ENCODE assay signal across 8 cellular contexts in the genomic region with DNA sequence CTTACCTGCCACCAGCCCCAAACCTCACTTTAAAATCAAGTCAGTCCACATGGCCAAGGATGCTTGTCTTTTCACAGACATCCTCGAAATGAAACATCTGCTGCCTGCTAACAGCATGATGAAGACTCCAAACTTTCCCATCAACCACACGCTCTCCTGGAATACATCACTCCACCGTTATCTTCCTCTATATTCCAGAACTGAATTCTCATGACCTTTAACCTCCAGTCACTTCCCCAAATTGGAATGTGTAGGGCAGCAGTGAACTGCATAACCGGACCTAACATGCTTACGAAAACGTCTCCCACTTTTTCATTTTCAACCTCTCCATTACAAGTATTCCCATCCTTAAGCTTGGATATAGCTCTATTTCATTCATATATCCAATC. TPM values are rescaled to one million over a fixed set of nuclear protein-coding genes. Genes with fewer than 3 reads are reported as not detected.
DNase-seq lines count a peak whose midpoint lies in the region; ATAC-seq, FAIRE-seq and TF ChIP-seq lines count a peak whose summit lies in the region.

No MANE protein-coding gene starts in this region.

- no peaks in the 10 kb centered on the region for H4K20me1 ChIP-seq in endothelial cell of umbilical vein (replicated peaks; ENCODE audit: control insufficient read depth, extremely low read depth, insufficient read depth, low read length)

- no peak overlapping the region for H3K27ac ChIP-seq in Panc1 (ENCODE audit: low read length)
- H3K27ac ChIP-seq in endothelial cell of umbilical vein (ENCODE audit: insufficient read depth, low read depth, low read length) = no peak overlapping the region

- H3K79me2 ChIP-seq in endothelial cell of umbilical vein (ENCODE audit: control insufficient read depth, insufficient read depth, low read length) = no peaks in the 10 kb centered on the region

- H3K4me2 ChIP-seq in endothelial cell of umbilical vein (ENCODE audit: insufficient read depth, low read length) = peak overlapping the region; percentile 78

- H2AFZ ChIP-seq in endothelial cell of umbilical vein (ENCODE audit: low read depth, low read length) = peak overlapping the region; percentile 54

- TF ChIP-seq POLR2A in endothelial cell of umbilical vein (IDR thresholded peaks at IDR 0.05; ENCODE audit: low read depth, low read length) (no peak), GM18505 (IDR thresholded peaks at IDR 0.05; ENCODE audit: borderline replicate concordance, extremely low read depth, insufficient read depth, insufficient read length) (no peak)

- H3K36me3 ChIP-seq in Panc1 (ENCODE audit: control insufficient read depth, insufficient read depth, low read length) (no peaks in the 10 kb centered on the region), endothelial cell of umbilical vein (ENCODE audit: control insufficient read depth in 2 of 2, extremely low read depth in 1 of 2, insufficient read depth in 2 of 2, low read length in 2 of 2) (no peaks in the 10 kb centered on the region)

- intact Hi-C loops in Panc1 (cut with micrococcal nuclease; ENCODE audit: unreplicated experiment) = no loop called here
- intact Hi-C loops in endothelial cell of umbilical vein (cut with micrococcal nuclease) = no loop called here

- no TSS peak for BruUV-seq in Panc1 (replicated peaks; lab: Mats Ljungman, UMichigan)
- no TSS peak for BruUV-seq in endothelial cell of umbilical vein (replicated peaks; lab: Mats Ljungman, UMichigan)

- no peaks in the 10 kb centered on the region for H3K9me1 ChIP-seq in endothelial cell of umbilical vein (replicated peaks; ENCODE audit: control insufficient read depth, extremely low read depth, insufficient read depth, low read length)

- no peak for ATAC-seq in Panc1
- no peak for ATAC-seq in GM18505 (IDR thresholded peaks at IDR 0.05; ENCODE audit: unreplicated experiment)
- no peak for ATAC-seq in HG03045 (IDR thresholded peaks at IDR 0.05; ENCODE audit: unreplicated experiment)
- ATAC-seq in GM19397 (IDR thresholded peaks at IDR 0.05; ENCODE audit: unreplicated experiment) = no peak

- in situ Hi-C loops in Panc1 (cut with HindIII; ENCODE audit: low pct_unique_long_range_greater_than_20kb, low sequenced_read_pairs) = no loop called here

- dilution Hi-C loops in endothelial cell of umbilical vein (cut with MboI; ENCODE audit: extremely low pct_ligation_motif_present, low sequenced_read_pairs) = no loop called here

- no peaks in the 10 kb centered on the region for H3K27me3 ChIP-seq in Panc1 (ENCODE audit: control insufficient read depth, insufficient read depth, low read length)
- peaks cover 0 to 6% of the 10 kb centered on the region in 2 experiments for H3K27me3 ChIP-seq in endothelial cell of umbilical vein (ENCODE audit: control insufficient read depth in 2 of 2, insufficient read depth in 2 of 2, low read length in 2 of 2)

- CTCF ChIA-PET in Panc1 (lab: Charles Lee) = no interaction called here
- CTCF ChIA-PET in endothelial cell of umbilical vein (lab: Charles Lee) = interaction anchor here (0.7 kb wide), 1 partner anchor 9 kb away, joined by 3 read pairs; no protein-coding TSS in a partner anchor

- H3K9ac ChIP-seq in endothelial cell of umbilical vein (replicated peaks; ENCODE audit: extremely low read depth, insufficient read depth, low read length) = peak overlapping the region; percentile 31

- no peak for FAIRE-seq in endothelial cell of umbilical vein (lab: Jason Lieb, UNC)

- H3K4me3 ChIP-seq in GM08714 (ENCODE audit: low read length) = peak overlapping the region; percentile 47; the same call in 1 of the 2 replicates
- H3K4me3 ChIP-seq in Panc1 (ENCODE audit: low read depth in 2 of 2, low read length in 2 of 2) = peak overlapping the region; percentile 30 to 56
- peak overlapping the region in 2 of 3 experiments; percentile 29 to 70 for H3K4me3 ChIP-seq in endothelial cell of umbilical vein (replicated peaks in 1 of 3; ENCODE audit: insufficient read depth in 1 of 3, low read depth in 1 of 3, low read length in 3 of 3)
- H3K4me3 ChIP-seq in retinal pigment epithelial cell (ENCODE audit: low read length) = peak overlapping the region; percentile 40

- POLR2A ChIA-PET in Panc1 (lab: Charles Lee) (interaction anchor here (0.6 kb wide), 1 partner anchor 12 kb away, joined by 11 read pairs; no protein-coding TSS in a partner anchor), endothelial cell of umbilical vein (lab: Charles Lee) (no interaction called here)

- H3K9me3 ChIP-seq in Panc1 (ENCODE audit: control insufficient read depth, insufficient read depth, low read depth, low read length) (no peaks in the 10 kb centered on the region), endothelial cell of umbilical vein (replicated peaks; ENCODE audit: control insufficient read depth, insufficient read depth, low read length) (no peaks in the 10 kb centered on the region)

- TF ChIP-seq CTCF in Panc1 (IDR thresholded peaks at IDR 0.05) (no peak), endothelial cell of umbilical vein (IDR thresholded peaks at IDR 0.05; ENCODE audit: extremely low read depth in 1 of 2, insufficient read depth in 1 of 2, low read depth in 1 of 2, low read length in 2 of 2) (no peak), retinal pigment epithelial cell (conservative IDR thresholded peaks at IDR 0.05; ENCODE audit: low read depth, low read length) (no peak)

- H3K4me1 ChIP-seq in Panc1 (ENCODE audit: control insufficient read depth, insufficient read depth, low read length) = no peaks in the 10 kb centered on the region
- H3K4me1 ChIP-seq in endothelial cell of umbilical vein (ENCODE audit: control insufficient read depth, extremely low read depth, insufficient read depth, low read length) = peaks cover 7% of the 10 kb centered on the region

- no peak for DNase-seq in Panc1 (ENCODE audit: low read depth, low spot score)
- DNase-seq in endothelial cell of umbilical vein (ENCODE audit: low read depth, low spot score) = no peak
- DNase-seq in retinal pigment epithelial cell (ENCODE audit: low read depth) = no peak
- DNase-seq in kidney glomerular epithelial cell (lab: John Stamatoyannopoulos, UW) = no peak

TF ChIP-seq in endothelial cell of umbilical vein, 7 proteins besides CTCF, POLR2A, EP300 and RAD21:
- TF ChIP-seq EZH2 (IDR thresholded peaks at IDR 0.05; ENCODE audit: borderline replicate concordance, low read depth, low read length, severe bottlenecking) (no peak), POLR2AphosphoS5 (IDR thresholded peaks at IDR 0.05; ENCODE audit: insufficient read depth, low read depth, low read length) (no peak), GATA2 (IDR thresholded peaks at IDR 0.05; ENCODE audit: insufficient read depth, insufficient read length, low read depth, low read length) (no peak), FOS (IDR thresholded peaks at IDR 0.05; ENCODE audit: borderline replicate concordance, insufficient read depth, low read length) (no peak), JUN (IDR thresholded peaks at IDR 0.05; ENCODE audit: borderline replicate concordance, insufficient read depth, insufficient read length, low read depth) (no peak), MYC (IDR thresholded peaks at IDR 0.05; ENCODE audit: low read depth, low read length) (no peak)
- TF ChIP-seq, protein P1, sequence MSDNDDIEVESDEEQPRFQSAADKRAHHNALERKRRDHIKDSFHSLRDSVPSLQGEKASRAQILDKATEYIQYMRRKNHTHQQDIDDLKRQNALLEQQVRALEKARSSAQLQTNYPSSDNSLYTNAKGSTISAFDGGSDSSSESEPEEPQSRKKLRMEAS (IDR thresholded peaks at IDR 0.05; ENCODE audit: insufficient read depth, insufficient read length) = no peak

RNA-seq across cellular contexts. Expression of a gene that starts 30.7 kb away (rescaled TPM):
- total RNA-seq in Panc1 (2021; ENCODE audit: unreplicated experiment) (8.0 TPM), endothelial cell of umbilical vein (7.5 TPM in 2 replicates)
- polyA plus RNA-seq in Panc1 (2012; ENCODE audit: insufficient read length) = 5.4 TPM
- polyA plus RNA-seq in endothelial cell of umbilical vein = 2.1 and 2.9 TPM in 2 replicates
- polyA plus RNA-seq in endothelial cell of umbilical vein (2011; cell fraction: cytosol; rRNA removed) = 3.4 and 3.8 TPM in 2 replicates
- polyA plus RNA-seq in endothelial cell of umbilical vein (2011; cell fraction: nucleus; rRNA removed) = 8.3 and 10.3 TPM in 2 replicates
- 3.8 and 4.0 TPM in 2 replicates for polyA plus RNA-seq in endothelial cell of umbilical vein (2012)
- polyA minus RNA-seq in endothelial cell of umbilical vein = 4.7 and 11.8 TPM in 2 replicates
- 11.5 TPM for polyA minus RNA-seq in endothelial cell of umbilical vein (2011; cell fraction: cytosol; rRNA and poly(A)+ RNA removed)
- 6.0 and 6.1 TPM in 2 replicates for polyA minus RNA-seq in endothelial cell of umbilical vein (2011; cell fraction: nucleus; rRNA and poly(A)+ RNA removed)

RNA-seq across cellular contexts. Expression of a gene that starts 47.3 kb away (rescaled TPM):
- total RNA-seq in Panc1 (2021; ENCODE audit: unreplicated experiment) (87.9 TPM), endothelial cell of umbilical vein (58.6 and 62.7 TPM in 2 replicates)
- 76.8 TPM for polyA plus RNA-seq in Panc1 (2012; ENCODE audit: insufficient read length)
- 69.5 and 77.2 TPM in 2 replicates for polyA plus RNA-seq in endothelial cell of umbilical vein
- 48.2 and 52.2 TPM in 2 replicates for polyA plus RNA-seq in endothelial cell of umbilical vein (2011; cell fraction: cytosol; rRNA removed)
- 152 and 156 TPM in 2 replicates for polyA plus RNA-seq in endothelial cell of umbilical vein (2011; cell fraction: nucleus; rRNA removed)
- 33.4 and 42.8 TPM in 2 replicates for polyA plus RNA-seq in endothelial cell of umbilical vein (2012)
- polyA minus RNA-seq in endothelial cell of umbilical vein = 65.5 and 67.1 TPM in 2 replicates
- 42.3 TPM for polyA minus RNA-seq in endothelial cell of umbilical vein (2011; cell fraction: cytosol; rRNA and poly(A)+ RNA removed)
- 53.1 and 70.5 TPM in 2 replicates for polyA minus RNA-seq in endothelial cell of umbilical vein (2011; cell fraction: nucleus; rRNA and poly(A)+ RNA removed)
